24 cellular contexts compared by ENCODE assay signal in genomic region chr19:7236153-7236552, GRCh38. TPM values are rescaled to one million over a fixed set of nuclear protein-coding genes. Genes with fewer than 3 reads are reported as not detected.
DNase-seq lines count a peak whose midpoint lies in the region; ATAC-seq and TF ChIP-seq lines count a peak whose summit lies in the region.
"Had no signal": no experiment of that assay in that cellular context is flagged by ENCODE, and none has a peak within 500 bp of the region (broad histone marks: within the 10 kb centered on the region; RNA-seq: fewer than 3 reads in every experiment).

No MANE protein-coding gene starts in this region.

- dilution Hi-C loops in mammary epithelial cell (cut with HindIII; ENCODE audit: low sequenced_read_pairs) = no loop called here

- H2AFZ ChIP-seq in mammary epithelial cell (ENCODE audit: low read depth, low read length) = no peak overlapping the region

- H4K20me1 ChIP-seq in mammary epithelial cell (ENCODE audit: insufficient read depth, low read length) = no peaks in the 10 kb centered on the region

- H3K36me3 Mint-ChIP-seq in MCF 10A (ENCODE audit: insufficient read depth, unreplicated experiment) (no peaks in the 10 kb centered on the region), mesothelial cell of epicardium (peaks cover 10% of the 10 kb centered on the region)
- H3K36me3 Mint-ChIP-seq: CD4-positive, alpha-beta memory T cell; CD4-positive, CD25-positive, alpha-beta regulatory T cell had no signal

- H3K9me3 Mint-ChIP-seq in MCF 10A (ENCODE audit: unreplicated experiment) = no peaks in the 10 kb centered on the region
- peaks cover 10% of the 10 kb centered on the region for H3K9me3 Mint-ChIP-seq in mesothelial cell of epicardium

- TF ChIP-seq CTCF in mammary epithelial cell (conservative IDR thresholded peaks at IDR 0.05 in 1 of 2, IDR thresholded peaks at IDR 0.05 in 1 of 2; ENCODE audit: extremely low read depth in 1 of 2, insufficient read depth in 1 of 2, low read depth in 1 of 2, low read length in 2 of 2) (no peak), MCF 10A (IDR thresholded peaks at IDR 0.05; ENCODE audit: unreplicated experiment) (no peak), mesothelial cell of epicardium (IDR thresholded peaks at IDR 0.05; ENCODE audit: unreplicated experiment) (no peak), GM13976 (IDR thresholded peaks at IDR 0.05; ENCODE audit: borderline replicate concordance, control extremely low read depth, extremely low read depth, insufficient read depth, missing control alignments) (no peak)

- intact Hi-C loops in mammary epithelial cell (cut with micrococcal nuclease) (no loop called here), MCF 10A (cut with micrococcal nuclease) (no loop called here)

- no peak for ATAC-seq in left lobe of liver
- ATAC-seq: A549, GM12878 had no signal

- peaks cover 7% of the 10 kb centered on the region for H3K9me3 ChIP-seq in mammary epithelial cell (replicated peaks; ENCODE audit: insufficient read depth, low read length)

- WGBS in mammary epithelial cell (ENCODE audit: low coverage, missing lambda C conversion rate) = 3% methylated on average over 5 of the region's 5 CpGs

- DNase-seq in mammary epithelial cell = peak; percentile 66
- no peak for DNase-seq in MCF 10A (ENCODE audit: unreplicated experiment)
- DNase-seq in epithelial cell of prostate (ENCODE audit: low read depth, low spot score) = peak; percentile 18
- no peak for DNase-seq in mesothelial cell of epicardium (ENCODE audit: low spot score in 2 of 2, unreplicated experiment in 2 of 2)
- no peak for DNase-seq in left lobe of liver (ENCODE audit: low spot score)
- DNase-seq in GM13976 (ENCODE audit: low spot score) = no peak
- DNase-seq: AML-193; CD4-positive, alpha-beta memory T cell; CD4-positive, CD25-positive, alpha-beta regulatory T cell; CD8-positive, alpha-beta memory T cell; COR-L47; DMS 273 treated with DMSO at 0.1 percent for 48 hours; DMS153; DMS53; DMS79; DND-41; EL; GDM1 had no signal

- no peaks in the 10 kb centered on the region for H3K36me3 ChIP-seq in mammary epithelial cell (ENCODE audit: insufficient read depth, low read length)

- in situ Hi-C loops in mammary epithelial cell (cut with MboI; ENCODE audit: low sequenced_read_pairs in 2 of 2) (no loop called here), GM13976 (cut with MboI; ENCODE audit: low sequenced_read_pairs, unreplicated experiment) (no loop called here)

- H3K4me1 Mint-ChIP-seq in MCF 10A (ENCODE audit: insufficient read depth, unreplicated experiment) = no peaks in the 10 kb centered on the region
- H3K4me1 Mint-ChIP-seq in mesothelial cell of epicardium = peaks cover 15% of the 10 kb centered on the region
- H3K4me1 Mint-ChIP-seq: CD4-positive, alpha-beta memory T cell; CD4-positive, CD25-positive, alpha-beta regulatory T cell; CD8-positive, alpha-beta memory T cell had no signal

- no peak overlapping the region for H3K4me2 ChIP-seq in mammary epithelial cell (ENCODE audit: insufficient read depth, low read depth, low read length)
- H3K4me2 ChIP-seq: A549 had no signal

- BruUV-seq in mammary epithelial cell (replicated peaks; lab: Mats Ljungman, UMichigan) (no TSS peak), MCF 10A (replicated peaks; lab: Mats Ljungman, UMichigan) (no TSS peak)

- no peaks in the 10 kb centered on the region for H3K27me3 Mint-ChIP-seq in MCF 10A (ENCODE audit: insufficient read depth, unreplicated experiment)
- H3K27me3 Mint-ChIP-seq in mesothelial cell of epicardium (ENCODE audit: low read depth) = no peaks in the 10 kb centered on the region
- H3K27me3 Mint-ChIP-seq: CD4-positive, CD25-positive, alpha-beta regulatory T cell had no signal

- H3K9ac ChIP-seq in mammary epithelial cell (ENCODE audit: insufficient read depth, low read length) = no peak overlapping the region
- H3K9ac ChIP-seq: BLaER1 treated with 17β-estradiol and CSF1 and Interleukin-3, amounts not matched to agents 10 nM and 100 nM had no signal

- H3K79me2 ChIP-seq in mammary epithelial cell (ENCODE audit: insufficient read depth, low read length) = no peaks in the 10 kb centered on the region

- CTCF ChIA-PET in mammary epithelial cell (lab: Charles Lee; ENCODE audit: low non-redundant PET) (no interaction called here), MCF 10A (lab: Yijun Ruan, JAX) (interaction anchor here (0.5 kb wide), 1 partner anchor 1457 kb away, joined by 3 read pairs; no protein-coding TSS in a partner anchor)

- H3K27ac Mint-ChIP-seq in MCF 10A (ENCODE audit: low read depth, unreplicated experiment) (no peak overlapping the region), mesothelial cell of epicardium (peak overlapping the region; percentile 19)
- H3K27ac Mint-ChIP-seq: B cell; CD4-positive, alpha-beta memory T cell; CD4-positive, CD25-positive, alpha-beta regulatory T cell; CD8-positive, alpha-beta memory T cell had no signal

- POLR2A ChIA-PET in MCF 10A (lab: Yijun Ruan, JAX) = no interaction called here

- no peak overlapping the region for H3K4me3 ChIP-seq in mammary epithelial cell (replicated peaks in 1 of 3; ENCODE audit: insufficient read depth in 1 of 3, low read depth in 2 of 3, low read length in 3 of 3)
- H3K4me3 ChIP-seq: A549; BLaER1 treated with 17β-estradiol and CSF1 and Interleukin-3, amounts not matched to agents 10 nM and 100 nM; GM12878 had no signal

- no peaks in the 10 kb centered on the region for H3K4me1 ChIP-seq in mammary epithelial cell (ENCODE audit: insufficient read depth, low read length)
- H3K4me1 ChIP-seq: A549 had no signal

- H3K27ac ChIP-seq in mammary epithelial cell (ENCODE audit: insufficient read depth, low read depth, low read length) = no peak overlapping the region
- no peak overlapping the region for H3K27ac ChIP-seq in epithelial cell of prostate
- H3K27ac ChIP-seq: 22Rv1, A549, C4-2B had no signal

- H3K27me3 ChIP-seq in mammary epithelial cell (ENCODE audit: insufficient read depth, low read length) = no peaks in the 10 kb centered on the region
- H3K27me3 ChIP-seq: BLaER1 treated with 17β-estradiol and CSF1 and Interleukin-3, amounts not matched to agents 10 nM and 100 nM had no signal

- H3K4me3 Mint-ChIP-seq in MCF 10A (ENCODE audit: unreplicated experiment) (no peak overlapping the region), mesothelial cell of epicardium (no peak overlapping the region)
- H3K4me3 Mint-ChIP-seq: B cell; CD4-positive, alpha-beta memory T cell; CD4-positive, CD25-positive, alpha-beta regulatory T cell; CD8-positive, alpha-beta memory T cell had no signal

RNA-seq across cellular contexts. Expression of gene INSR, which starts 58.1 kb away (rescaled TPM):
- 10 to 100 TPM in 1 of 2 donors, 1 to 10 TPM in 1; 9.3 to 20.7 TPM for total RNA-seq in mammary epithelial cell
- polyA plus RNA-seq in mammary epithelial cell = 1.2 TPM
- polyA minus RNA-seq in mammary epithelial cell = 3.6 TPM
- 8.8 and 11.8 TPM in 2 replicates for total RNA-seq in MCF 10A (2022)
- 42.3 to 46.5 TPM (median 44.7 TPM) in 3 replicates for total RNA-seq in mesothelial cell of epicardium
- total RNA-seq in left lobe of liver = 96.4 TPM
- polyA plus RNA-seq: CD8-positive, alpha-beta memory T cell had no signal

Comparison
In these comparisons a context has a peak if more than half of its experiments do, and no peak if none do; other contexts are left out.
1. DNase-seq: peak in mammary epithelial cell (single experiment) and epithelial cell of prostate (single experiment); none in MCF 10A (single experiment), mesothelial cell of epicardium (0 of 2), left lobe of liver (single experiment) and GM13976 (single experiment).